In genomic region chr1:89352421-89352820, GRCh38 we compare ENCODE assay signal across 31 cellular contexts. TPM values are rescaled to one million over a fixed set of nuclear protein-coding genes. Genes with fewer than 3 reads are reported as not detected.
"Had no signal": no experiment of that assay in that cellular context is flagged by ENCODE, and none has a peak within 500 bp of the region (broad histone marks: within the 10 kb centered on the region; RNA-seq: fewer than 3 reads in every experiment).

No MANE protein-coding gene starts in this region.

- H3K9me3 Mint-ChIP-seq: dendritic cell treated with granulocyte-macrophage colony-stimulating factor and Interleukin-4, amounts not matched to agents 40 ng/mL and 50 ng/mL, for 4 days; mesothelial cell of epicardium; naive B cell; nephron; neural progenitor cell; stimulated activated naive B cell treated with anti-CD40 and anti-IgM and Interleukin-4, amounts not matched to agents 10 μg/mL and 1 μg/mL and 100 μg/mL, for 72 hours; type B pancreatic cell had no signal

- H3K4me3 Mint-ChIP-seq: dendritic cell treated with granulocyte-macrophage colony-stimulating factor and Interleukin-4, amounts not matched to agents 40 ng/mL and 50 ng/mL, for 4 days; mesothelial cell of epicardium; naive B cell; nephron; neural progenitor cell; stimulated activated naive B cell treated with anti-CD40 and anti-IgM and Interleukin-4, amounts not matched to agents 10 μg/mL and 1 μg/mL and 100 μg/mL, for 72 hours; type B pancreatic cell had no signal

- H3K4me3 ChIP-seq: colonic mucosa, esophagus muscularis mucosa, gastroesophageal sphincter, heart left ventricle, hepatocyte, left lung, mucosa of descending colon, neural progenitor cell, prostate gland, sigmoid colon, testis, tibial artery had no signal

- H3K9me3 ChIP-seq: colonic mucosa, esophagus muscularis mucosa, gastroesophageal sphincter, heart left ventricle, left lung, mucosa of descending colon, prostate gland, sigmoid colon, testis, tibial artery had no signal

- DNase-seq: colonic mucosa; effector CD8-positive, alpha-beta T cell; foreskin keratinocyte; heart left ventricle; left cardiac atrium; left lung; mesenchymal stem cell; mucosa of descending colon; naive B cell; nucleus accumbens; right cardiac atrium; sigmoid colon; stimulated activated CD4-positive, alpha-beta T cell treated with anti-CD3 and anti-CD28 coated beads, Interleukin-4, amount 100 ng/mL, for 4 hours; stimulated activated naive B cell treated with anti-CD40 and anti-IgM and Interleukin-4, amounts not matched to agents 10 μg/mL and 1 μg/mL and 100 μg/mL, for 72 hours; substantia nigra; testis; tibial artery had no signal

- H3K27ac ChIP-seq: colonic mucosa, esophagus muscularis mucosa, foreskin keratinocyte, gastroesophageal sphincter, hepatocyte, neural progenitor cell, prostate gland, sigmoid colon, testis, tibial artery had no signal

- H3K36me3 ChIP-seq: colonic mucosa, esophagus muscularis mucosa, gastroesophageal sphincter, heart left ventricle, left lung, neural progenitor cell, prostate gland, sigmoid colon, tibial artery had no signal

- H3K4me1 Mint-ChIP-seq: nephron, neural progenitor cell had no signal

- H3K27me3 ChIP-seq: colonic mucosa, esophagus muscularis mucosa, foreskin keratinocyte, gastroesophageal sphincter, heart left ventricle, left lung, neural progenitor cell, sigmoid colon, testis, tibial artery had no signal

- H3K4me1 ChIP-seq: colonic mucosa, esophagus muscularis mucosa, foreskin keratinocyte, prostate gland, sigmoid colon, testis, tibial artery had no signal

- ATAC-seq: foreskin keratinocyte; gastroesophageal sphincter; mucosa of descending colon; stimulated activated naive B cell treated with anti-CD40 and anti-IgM and Interleukin-4, amounts not matched to agents 10 μg/mL and 1 μg/mL and 100 μg/mL, for 72 hours had no signal

- H3K27ac Mint-ChIP-seq: dendritic cell treated with granulocyte-macrophage colony-stimulating factor and Interleukin-4, amounts not matched to agents 40 ng/mL and 50 ng/mL, for 4 days; mesothelial cell of epicardium; naive B cell; nephron; neural progenitor cell; stimulated activated naive B cell treated with anti-CD40 and anti-IgM and Interleukin-4, amounts not matched to agents 10 μg/mL and 1 μg/mL and 100 μg/mL, for 72 hours; type B pancreatic cell had no signal

- H3K36me3 Mint-ChIP-seq: mesothelial cell of epicardium; naive B cell; neural progenitor cell; stimulated activated naive B cell treated with anti-CD40 and anti-IgM and Interleukin-4, amounts not matched to agents 10 μg/mL and 1 μg/mL and 100 μg/mL, for 72 hours; type B pancreatic cell had no signal

- H3K27me3 Mint-ChIP-seq: dendritic cell treated with granulocyte-macrophage colony-stimulating factor and Interleukin-4, amounts not matched to agents 40 ng/mL and 50 ng/mL, for 4 days; naive B cell; stimulated activated naive B cell treated with anti-CD40 and anti-IgM and Interleukin-4, amounts not matched to agents 10 μg/mL and 1 μg/mL and 100 μg/mL, for 72 hours; type B pancreatic cell had no signal

RNA-seq across cellular contexts. Expression of gene GBP6, which starts 11.4 kb away (rescaled TPM):
- total RNA-seq: chondrocyte, colonic mucosa, endothelial cell of umbilical vein, lung microvascular endothelial cell, osteocyte, prostate gland, sigmoid colon, skeletal muscle tissue had no signal
